9 cellular contexts compared by ENCODE assay signal in genomic region chr10:15169555-15170407, GRCh38. TPM values are rescaled to one million over a fixed set of nuclear protein-coding genes. Genes with fewer than 3 reads are reported as not detected.
DNase-seq lines count a peak whose midpoint lies in the region; ATAC-seq lines count a peak whose summit lies in the region.
"Had no signal": no experiment of that assay in that cellular context is flagged by ENCODE, and none has a peak within 500 bp of the region (broad histone marks: within the 10 kb centered on the region; RNA-seq: fewer than 3 reads in every experiment).

No MANE protein-coding gene starts in this region.

- H3K36me3 ChIP-seq in thymus (ENCODE audit: control insufficient read depth, insufficient read depth), result no peaks in the 10 kb centered on the region
- H3K36me3 ChIP-seq: ovary had no signal

- ATAC-seq in HG03432 (IDR thresholded peaks at IDR 0.05; ENCODE audit: unreplicated experiment), result no peak
- ATAC-seq in GM18870 (IDR thresholded peaks at IDR 0.05; ENCODE audit: unreplicated experiment), result no peak
- ATAC-seq in GM19351 (IDR thresholded peaks at IDR 0.05; ENCODE audit: unreplicated experiment), result no peak

- H3K9me3 ChIP-seq in thymus (ENCODE audit: control insufficient read depth), result no peaks in the 10 kb centered on the region
- H3K9me3 ChIP-seq: ovary had no signal

- peaks cover 19% of the 10 kb centered on the region for H3K4me1 ChIP-seq in thymus (ENCODE audit: control insufficient read depth, insufficient read depth, low read length)

- WGBS in thymus, result 7% methylated on average over 16 of the region's 16 CpGs

- peak overlapping the region; percentile 46 for H3K4me3 ChIP-seq in thymus (ENCODE audit: low read length)

- peak; percentile 14 to 26 for DNase-seq in SHP77 (lab: John Stamatoyannopoulos, UW)
- DNase-seq in SHP77 treated with DMSO at 0.1 percent for 48 hours (lab: John Stamatoyannopoulos, UW), result no peak
- peak; percentile 17 to 20 for DNase-seq in activated T-helper 1 cell treated with anti-CD3 and anti-CD28 coated beads, Interleukin-2, amount 50 U/mL, for 16 hours (ENCODE audit: low read depth in 1 of 2, low spot score in 1 of 2)
- DNase-seq in medulla oblongata (ENCODE audit: extremely low spot score), result peak; percentile 27

- peak overlapping the region; percentile 97 for H3K27ac ChIP-seq in thymus (ENCODE audit: low read depth)
- H3K27ac ChIP-seq: ovary had no signal

- no peaks in the 10 kb centered on the region for H3K27me3 ChIP-seq in thymus (ENCODE audit: control insufficient read depth, insufficient read depth)
- H3K27me3 ChIP-seq: ovary had no signal

RNA-seq across cellular contexts. Expression of gene NMT2, which starts 1.3 kb away (rescaled TPM):
- 19.6 TPM for polyA plus RNA-seq in thymus
